Comparison of ENCODE assay signal across 16 cellular contexts in genomic region chr3:59093521-59093920, GRCh38. TPM values are rescaled to one million over a fixed set of nuclear protein-coding genes. Genes with fewer than 3 reads are reported as not detected.
DNase-seq lines count a peak whose midpoint lies in the region; ATAC-seq and TF ChIP-seq lines count a peak whose summit lies in the region.
"Had no signal": no experiment of that assay in that cellular context is flagged by ENCODE, and none has a peak within 500 bp of the region (broad histone marks: within the 10 kb centered on the region; RNA-seq: fewer than 3 reads in every experiment).

No MANE protein-coding gene starts in this region.

- no peaks in the 10 kb centered on the region for H3F3A ChIP-seq in GM23338 (replicated peaks; ENCODE audit: low read depth)

- no peak overlapping the region for H3K9ac ChIP-seq in BLaER1
- H3K9ac ChIP-seq: BLaER1 treated with 17β-estradiol and CSF1 and Interleukin-3, amounts not matched to agents 10 nM and 100 nM had no signal

- no peaks in the 10 kb centered on the region for H3K79me2 ChIP-seq in GM23338 (replicated peaks; ENCODE audit: insufficient read depth)

- no peak overlapping the region for H2AFZ ChIP-seq in GM23338

- no peaks in the 10 kb centered on the region; the same call in 2 of the 3 replicates for H3K9me3 Mint-ChIP-seq in GM23338

- DNase-seq in GM23338 (ENCODE audit: low spot score): no peak
- DNase-seq in NCI-H82 treated with DMSO at 0.1 percent for 48 hours (lab: John Stamatoyannopoulos, UW; ENCODE audit: unreplicated experiment): peak; percentile 86
- DNase-seq in kidney tubule cell (ENCODE audit: low spot score): no peak
- DNase-seq in activated gamma-delta T cell treated with Interleukin-2 at 50 U/mL for 16 hours: no peak
- DNase-seq: CD4-positive, alpha-beta T cell; CD8-positive, alpha-beta memory T cell; DMS153; DND-41; H7; HCEC 1CT had no signal

- H3K27me3 Mint-ChIP-seq in GM23338 (ENCODE audit: insufficient read depth, low read depth, poor library complexity): peaks cover 4% of the 10 kb centered on the region

- no peak for TF ChIP-seq CTCF in GM23338 (conservative IDR thresholded peaks at IDR 0.05; ENCODE audit: low read depth in 2 of 2)

- H3K4me2 ChIP-seq in BLaER1 (peak overlapping the region; percentile 25; the same call in 1 of the 2 replicates), GM23338 (0 out of 2 replicates have a peak overlapping the region, but pooled peaks have one; percentile 1)

- H3K27me3 ChIP-seq in BLaER1: no peaks in the 10 kb centered on the region
- H3K27me3 ChIP-seq in GM23338 (ENCODE audit: insufficient read depth): no peaks in the 10 kb centered on the region
- H3K27me3 ChIP-seq: BLaER1 treated with 17β-estradiol and CSF1 and Interleukin-3, amounts not matched to agents 10 nM and 100 nM had no signal

- H3K27ac Mint-ChIP-seq in GM23338: no peak overlapping the region
- H3K27ac Mint-ChIP-seq: B cell; CD14-positive monocyte; CD4-positive, alpha-beta T cell; CD8-positive, alpha-beta memory T cell had no signal

- H3K4me3 ChIP-seq in BLaER1 (no peak overlapping the region), GM23338 (no peak overlapping the region)
- H3K4me3 ChIP-seq: BLaER1 treated with 17β-estradiol and CSF1 and Interleukin-3, amounts not matched to agents 10 nM and 100 nM had no signal

- H3K36me3 ChIP-seq in BLaER1 (no peaks in the 10 kb centered on the region), GM23338 (ENCODE audit: insufficient read depth) (no peaks in the 10 kb centered on the region)
- H3K36me3 ChIP-seq: BLaER1 treated with 17β-estradiol and CSF1 and Interleukin-3, amounts not matched to agents 10 nM and 100 nM had no signal

- no peaks in the 10 kb centered on the region for H3K9me3 ChIP-seq in BLaER1

- no peaks in the 10 kb centered on the region for H3K4me1 Mint-ChIP-seq in GM23338
- H3K4me1 Mint-ChIP-seq: B cell; CD14-positive monocyte; CD8-positive, alpha-beta memory T cell had no signal

- H3K27ac ChIP-seq in BLaER1 (no peak overlapping the region), GM23338 (ENCODE audit: low read depth) (no peak overlapping the region)
- H3K27ac ChIP-seq: 22Rv1; BLaER1 treated with 17β-estradiol and CSF1 and Interleukin-3, amounts not matched to agents 10 nM and 100 nM had no signal

- H3K9me2 ChIP-seq in GM23338 (ENCODE audit: insufficient read depth): peaks cover 18% of the 10 kb centered on the region; the same call in 1 of the 2 replicates

- H3K4me3 Mint-ChIP-seq in GM23338: no peak overlapping the region
- H3K4me3 Mint-ChIP-seq: B cell; CD14-positive monocyte; CD4-positive, alpha-beta T cell; CD8-positive, alpha-beta memory T cell had no signal

- ATAC-seq in GM23338 (no peak; the same call in 2 of the 3 replicates), HG03025 (IDR thresholded peaks at IDR 0.05; ENCODE audit: low FRiP score, unreplicated experiment) (no peak)

- H3K36me3 Mint-ChIP-seq in GM23338 (ENCODE audit: low read depth): no peaks in the 10 kb centered on the region
- H3K36me3 Mint-ChIP-seq: CD14-positive monocyte; CD8-positive, alpha-beta memory T cell had no signal

- peaks cover 8% of the 10 kb centered on the region for H3K4me1 ChIP-seq in BLaER1
- no peaks in the 10 kb centered on the region; the same call in 1 of the 2 replicates for H3K4me1 ChIP-seq in GM23338 (ENCODE audit: insufficient read depth)

- H4K20me1 ChIP-seq in BLaER1 (no peaks in the 10 kb centered on the region), GM23338 (replicated peaks; ENCODE audit: insufficient read depth) (no peaks in the 10 kb centered on the region)
- H4K20me1 ChIP-seq: BLaER1 treated with 17β-estradiol and CSF1 and Interleukin-3, amounts not matched to agents 10 nM and 100 nM had no signal

TF ChIP-seq in GM23338, 12 proteins besides CTCF, POLR2A, EP300 and RAD21:
- no peak for TF ChIP-seq ETS1 (IDR thresholded peaks at IDR 0.05)
- no peak for TF ChIP-seq ZNF462 (CRISPR knock-in tag; IDR thresholded peaks at IDR 0.05)

RNA-seq across cellular contexts. Expression of gene CFAP20DC, which starts 43.7 kb away (rescaled TPM):
- 11.4 and 14.2 TPM in 2 replicates for total RNA-seq in GM23338 (2014; rRNA removed; shearing (Covaris generic))
- 4.9 and 7.4 TPM in 2 replicates for polyA plus RNA-seq in GM23338 (2016; fragmentation: Nextera tagmentation; extraction: Ambion mirVana)
- polyA plus RNA-seq: CD14-positive monocyte; CD8-positive, alpha-beta memory T cell had no signal
